ENCODE assay signal across 8 cellular contexts in genomic region chr22:49825944-49826602, GRCh38. TPM values are rescaled to one million over a fixed set of nuclear protein-coding genes. Genes with fewer than 3 reads are reported as not detected.
DNase-seq lines count a peak whose midpoint lies in the region; ATAC-seq, FAIRE-seq and TF ChIP-seq lines count a peak whose summit lies in the region.

No MANE protein-coding gene starts in this region.

- no peak overlapping the region for H2AFZ ChIP-seq in GM12878 (ENCODE audit: control insufficient read depth, low read depth, low read length)

- no peak for TF ChIP-seq EP300 in GM12878 (IDR thresholded peaks at IDR 0.05; ENCODE audit: borderline replicate concordance in 1 of 2, control insufficient read depth in 1 of 2, low read depth in 2 of 2, low read length in 2 of 2)

- TF ChIP-seq CTCF in GM12864 (IDR thresholded peaks at IDR 0.05; ENCODE audit: low read depth, low read length, missing control alignments) = no peak
- no peak for TF ChIP-seq CTCF in GM12878 (IDR thresholded peaks at IDR 0.05 in 2 of 3, conservative IDR thresholded peaks at IDR 0.05 in 1 of 3; ENCODE audit: control insufficient read depth in 2 of 3, extremely low read depth in 1 of 3, insufficient read depth in 1 of 3, low read depth in 3 of 3, low read length in 3 of 3)
- no peak for TF ChIP-seq CTCF in lower lobe of right lung (IDR thresholded peaks at IDR 0.05)

- no peak for TF ChIP-seq POLR2A in GM12878 (IDR thresholded peaks at IDR 0.05; ENCODE audit: low read depth, low read length)

- H3K27ac ChIP-seq in GM12878 (ENCODE audit: control insufficient read depth, insufficient read depth) (peak overlapping the region; percentile 78), lower lobe of right lung (peak overlapping the region; percentile 84)

- ATAC-seq in GM12878 = peak; percentile 67
- peak; percentile 5 to 38 for ATAC-seq in lower lobe of right lung
- ATAC-seq in HG03108 (IDR thresholded peaks at IDR 0.05; ENCODE audit: unreplicated experiment) = no peak
- no peak for ATAC-seq in HG03039 (IDR thresholded peaks at IDR 0.05; ENCODE audit: unreplicated experiment)

- H3K36me3 ChIP-seq in GM12878 (ENCODE audit: control insufficient read depth in 2 of 2, insufficient read depth in 2 of 2, low read length in 1 of 2) (peaks cover 16 to 20% of the 10 kb centered on the region in 2 experiments; a peak in 3 of 4 replicates), lower lobe of right lung (peaks cover 37% of the 10 kb centered on the region)

- 3% methylated on average over 31 of the region's 31 CpGs for WGBS in GM12878 (ENCODE audit: insufficient coverage, insufficient replicate concordance, low lambda C conversion rate, missing lambda C conversion rate)

- RAD21 ChIA-PET in GM12878 (lab: Charles Lee; ENCODE audit: unreplicated experiment) = interaction anchor here (1.2 to 1.4 kb wide), 2 partner anchors 54 to 55 kb away, joined by 3 to 7 read pairs; no protein-coding TSS in a partner anchor

- SMC1A ChIA-PET in GM12878 (lab: Charles Lee; ENCODE audit: uncharacterized antibody, unreplicated experiment) = interaction anchor here (1.6 kb wide), 1 partner anchor 55 kb away, joined by 4 read pairs; no protein-coding TSS in a partner anchor

- H3K79me2 ChIP-seq in GM12878 (ENCODE audit: control insufficient read depth, insufficient read depth, low read length) = peaks cover 58% of the 10 kb centered on the region

- H4K20me1 ChIP-seq in GM12878 (ENCODE audit: control insufficient read depth, insufficient read depth) = peaks cover 16% of the 10 kb centered on the region

- H3K27me3 ChIP-seq in GM12878 (replicated peaks in 1 of 2; ENCODE audit: control insufficient read depth in 2 of 2, insufficient read depth in 2 of 2, low read length in 1 of 2) = no peaks in the 10 kb centered on the region
- H3K27me3 ChIP-seq in lower lobe of right lung (ENCODE audit: low read depth) = no peaks in the 10 kb centered on the region

- BruUV-seq in GM12878 (replicated peaks; lab: Mats Ljungman, UMichigan) = no TSS peak

- H3K4me1 ChIP-seq in GM12878 (ENCODE audit: control insufficient read depth, insufficient read depth, low read length) (peaks cover 35% of the 10 kb centered on the region), lower lobe of right lung (peaks cover 19% of the 10 kb centered on the region)

- intact Hi-C loops in GM12878 (cut with micrococcal nuclease; ENCODE audit: unreplicated experiment) (loop anchor here (2.0 kb wide), 1 partner anchor 93 kb away; the partner anchor contains the start of genes ALG12 and CRELD2), lower lobe of right lung (cut with DNase I) (no loop called here)

- H3K9ac ChIP-seq in GM12878 (ENCODE audit: control insufficient read depth, insufficient read depth, low read length) = peak overlapping the region; percentile 73

- in situ Hi-C loops in GM12878 (cut with MboI) = no loop called here

- no peak for FAIRE-seq in GM12878 (lab: Jason Lieb, UNC)

- DNase-seq in GM12864 (ENCODE audit: low read depth) = no peak
- DNase-seq in T-helper 2 cell = peak in 4 of 5 experiments; percentile 42 to 80 (median 58)
- no peak for DNase-seq in GM12878 (ENCODE audit: low read depth, low spot score)
- peak; percentile 50 for DNase-seq in lower lobe of right lung
- DNase-seq in stimulated activated CD8-positive, alpha-beta memory T cell treated with anti-CD3 and anti-CD28 coated beads, Interleukin-2, amount 100 ng/mL, for 1 hour (ENCODE audit: low read depth in 2 of 2) = peak; percentile 32 to 47
- DNase-seq in NCI-H2171 treated with DMSO at 0.1 percent for 48 hours (lab: John Stamatoyannopoulos, UW) = no peak

- POLR2A ChIA-PET in GM12878 (lab: Charles Lee) = interaction anchor here (0.9 to 1.3 kb wide), 4 partner anchors 28 to 55 kb away, joined by 3 to 6 read pairs (median 4); no protein-coding TSS in a partner anchor

- peak overlapping the region; percentile 80 for H3K4me2 ChIP-seq in GM12878 (ENCODE audit: control insufficient read depth, insufficient read depth)

- CTCF ChIA-PET in GM12878 (lab: Yijun Ruan, JAX) = interaction anchor here (0.7 to 1.4 kb wide), 3 partner anchors 13 to 30 kb away, joined by 3 to 4 read pairs (median 3); no protein-coding TSS in a partner anchor

- TF ChIP-seq RAD21 in GM12878 (IDR thresholded peaks at IDR 0.05; ENCODE audit: insufficient read depth, low read depth, low read length) = no peak

- H3K4me3 ChIP-seq in GM12864 (ENCODE audit: low read depth, low read length) (peak overlapping the region; percentile 93), GM12878 (peak overlapping the region; percentile 89), lower lobe of right lung (peak overlapping the region; percentile 77)

- peaks cover 3% of the 10 kb centered on the region for H3K9me3 ChIP-seq in GM12878 (replicated peaks; ENCODE audit: control insufficient read depth, insufficient read depth, low read length)
- no peaks in the 10 kb centered on the region for H3K9me3 ChIP-seq in lower lobe of right lung

TF ChIP-seq in GM12878, 131 proteins besides CTCF, POLR2A, EP300 and RAD21 (continues in another document):
- TF ChIP-seq PAX8 (IDR thresholded peaks at IDR 0.05) (no peak), IKZF2 (IDR thresholded peaks at IDR 0.05) (no peak), MYC (IDR thresholded peaks at IDR 0.05; ENCODE audit: insufficient read depth, insufficient read length, insufficient replicate concordance, low read length, severe bottlenecking) (no peak), E4F1 (IDR thresholded peaks at IDR 0.05; ENCODE audit: borderline replicate concordance, partially characterized antibody) (no peak), SMAD5 (IDR thresholded peaks at IDR 0.05; ENCODE audit: low read depth) (no peak), MXI1 (IDR thresholded peaks at IDR 0.05; ENCODE audit: low read depth, low read length) (peak; percentile 48; the same call in 1 of the 2 replicates), SIN3A (IDR thresholded peaks at IDR 0.05; ENCODE audit: low read depth, low read length) (0 out of 2 replicates have a peak, but pooled peaks have one; percentile 49)

RNA-seq across cellular contexts. Expression of gene BRD1, which starts 1.6 kb away (rescaled TPM):
- total RNA-seq in GM12878 (2013; cell fraction: nucleolus; rRNA removed) = 53.3 and 67.3 TPM in 2 replicates
- total RNA-seq in GM12878 (2014; rRNA removed) (15.2 and 16.4 TPM in 2 replicates), GM12878 (2014; rRNA removed; fragmentation: Illumina TruSeq; extraction: Trizol) (11.7 and 12.3 TPM in 2 replicates), GM12878 (2021) (26.4 and 26.9 TPM in 2 replicates), lower lobe of right lung (37.4 TPM)
- polyA plus RNA-seq in GM12878 (2011; ENCODE audit: low read depth) = 6.0 TPM
- polyA plus RNA-seq in GM12878 (2011; rRNA removed) (4.1 and 4.8 TPM in 2 replicates), GM12878 (2014; fragmentation: Illumina TruSeq; extraction: Trizol) (4.2 and 9.4 TPM in 2 replicates), GM12878 (2014; fragmentation: Nextera tagmentation; extraction: Ambion mirVana) (1 to 10 TPM in 1 of 2 experiments, under 1 TPM in 1; 0.90 to 2.1 TPM), GM12878 (2014; rRNA removed) (17.9 and 19.0 TPM in 2 replicates), GM12878 (2016; fragmentation: Nextera tagmentation; extraction: Ambion mirVana) (1 to 10 TPM; 2.9 to 3.2 TPM)
- 5.0 TPM in 2 replicates for polyA plus RNA-seq in GM12878 (2011; cell fraction: cytosol; rRNA removed)
- 30.6 and 48.0 TPM in 2 replicates for polyA plus RNA-seq in GM12878 (2011; cell fraction: nucleus; rRNA removed)
- polyA plus RNA-seq in GM12878 (2012) = 13.8 and 14.2 TPM in 2 replicates
- polyA minus RNA-seq in GM12878 (2011; rRNA and poly(A)+ RNA removed) = 7.3 and 10.7 TPM in 2 replicates
- polyA minus RNA-seq in GM12878 (2011; cell fraction: cytosol; rRNA and poly(A)+ RNA removed) = 5.3 and 5.6 TPM in 2 replicates
- polyA minus RNA-seq in GM12878 (2011; cell fraction: nucleus; rRNA and poly(A)+ RNA removed) = 14.0 and 24.9 TPM in 2 replicates

RNA-seq across cellular contexts. Expression of gene ZBED4, which starts 27.6 kb away (rescaled TPM):
- total RNA-seq in GM12878 (2013; cell fraction: nucleolus; rRNA removed) = 28.5 and 31.8 TPM in 2 replicates
- total RNA-seq in GM12878 (2014; rRNA removed) = 14.1 and 14.7 TPM in 2 replicates
- total RNA-seq in GM12878 (2014; rRNA removed; fragmentation: Illumina TruSeq; extraction: Trizol) = 9.0 and 9.9 TPM in 2 replicates
- total RNA-seq in GM12878 (2021) = 21.2 and 21.6 TPM in 2 replicates
- 7.8 TPM for polyA plus RNA-seq in GM12878 (2011; ENCODE audit: low read depth)
- polyA plus RNA-seq in GM12878 (2011; rRNA removed) = 3.9 and 6.1 TPM in 2 replicates
- polyA plus RNA-seq in GM12878 (2011; cell fraction: cytosol; rRNA removed) = 6.0 and 8.5 TPM in 2 replicates
- 10.7 and 13.5 TPM in 2 replicates for polyA plus RNA-seq in GM12878 (2011; cell fraction: nucleus; rRNA removed)
- polyA plus RNA-seq in GM12878 (2012) = 11.6 and 11.8 TPM in 2 replicates
- polyA plus RNA-seq in GM12878 (2014; fragmentation: Illumina TruSeq; extraction: Trizol) = 10.6 and 14.9 TPM in 2 replicates
- polyA plus RNA-seq in GM12878 (2014; fragmentation: Nextera tagmentation; extraction: Ambion mirVana) = 1 to 10 TPM; 2.3 to 2.7 TPM
- 10.6 and 11.0 TPM in 2 replicates for polyA plus RNA-seq in GM12878 (2014; rRNA removed)
- polyA plus RNA-seq in GM12878 (2016; fragmentation: Nextera tagmentation; extraction: Ambion mirVana) = 10 to 100 TPM; 14.9 to 16.8 TPM
- 8.4 and 11.6 TPM in 2 replicates for polyA minus RNA-seq in GM12878 (2011; rRNA and poly(A)+ RNA removed)
- 7.1 and 7.4 TPM in 2 replicates for polyA minus RNA-seq in GM12878 (2011; cell fraction: cytosol; rRNA and poly(A)+ RNA removed)
- 4.6 and 9.8 TPM in 2 replicates for polyA minus RNA-seq in GM12878 (2011; cell fraction: nucleus; rRNA and poly(A)+ RNA removed)
- total RNA-seq in lower lobe of right lung = 12.7 TPM

Comparison
In these comparisons a context has a peak if more than half of its experiments do, and no peak if none do; other contexts are left out.
1. DNase-seq: peak in T-helper 2 cell (4 of 5), lower lobe of right lung (single experiment) and stimulated activated CD8-positive, alpha-beta memory T cell treated with anti-CD3 and anti-CD28 coated beads, Interleukin-2, amount 100 ng/mL, for 1 hour (2 of 2); none in GM12864 (single experiment), GM12878 (single experiment) and NCI-H2171 treated with DMSO at 0.1 percent for 48 hours (single experiment).
2. ATAC-seq: peak in GM12878 (single experiment) and lower lobe of right lung (2 of 2); none in HG03108 (single experiment) and HG03039 (single experiment).
3. Peak in every context shown above with its lines, with median percentiles within 50 percentile points of each other: H3K4me3 ChIP-seq.